9 cellular contexts compared by ENCODE assay signal in the genomic region with DNA sequence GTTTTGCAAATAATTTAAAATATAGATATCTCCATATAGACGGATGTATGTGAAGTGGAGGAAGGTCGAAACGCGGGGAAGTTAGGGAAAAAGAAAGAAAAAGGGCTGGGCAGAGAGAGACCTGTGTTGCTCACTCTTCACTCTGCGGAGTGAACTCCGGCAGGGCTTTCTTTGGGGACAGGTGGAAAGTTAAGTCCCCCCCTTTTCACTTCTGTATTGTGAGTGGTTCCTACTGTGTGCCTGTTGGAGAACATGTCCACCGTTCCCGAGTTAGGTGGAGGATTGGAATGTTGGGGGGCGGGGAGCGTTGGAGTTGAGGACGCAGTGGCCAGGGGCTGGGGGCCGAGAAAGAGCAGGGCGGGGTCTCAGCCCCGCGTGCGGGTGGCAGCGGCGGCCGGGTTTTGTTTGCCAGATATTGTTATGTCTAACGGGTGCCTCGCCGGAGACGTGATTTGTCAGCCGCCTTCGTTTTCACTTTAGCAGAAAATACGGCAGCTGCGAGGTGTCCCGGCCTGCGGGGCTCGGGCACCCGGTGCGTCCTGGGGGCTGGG.
DNase-seq lines count a peak whose midpoint lies in the region; ATAC-seq and TF ChIP-seq lines count a peak whose summit lies in the region.
"Had no signal": no experiment of that assay in that cellular context is flagged by ENCODE, and none has a peak within 500 bp of the region (broad histone marks: within the 10 kb centered on the region; RNA-seq: fewer than 3 reads in every experiment).

No MANE protein-coding gene starts in this region.

- H3K27me3 ChIP-seq in heart left ventricle (peaks cover 10 to 88% (median 56%) of the 10 kb centered on the region in 9 donors), sigmoid colon (peaks cover 30 to 96% (median 63%) of the 10 kb centered on the region in 3 donors)

- peaks cover 19% of the 10 kb centered on the region for H3K4me1 Mint-ChIP-seq in activated CD8-positive, alpha-beta memory T cell treated with anti-CD3 and anti-CD28 coated beads, Interleukin-2, amount 10 ng/mL, durations not matched to agents 7 days and 5 days
- H3K4me1 Mint-ChIP-seq in T-helper 1 cell treated with Interleukin-12 subunit alpha and Interleukin-12 subunit beta and Interleukin-4 antibody, amounts not matched to agents 30 μg/mL and 1 μg/mL, for 36 hours (ENCODE audit: low read depth) = peaks cover 18% of the 10 kb centered on the region

- H3K27ac ChIP-seq in heart left ventricle (peak overlapping the region in 8 of 12 donors; percentile 15 to 76 (median 37)), sigmoid colon (peak overlapping the region; percentile 52 to 70 (median 56))

- H3K4me1 ChIP-seq in heart left ventricle (peaks cover 0 to 57% (median 15%) of the 10 kb centered on the region in 12 donors), sigmoid colon (peaks cover 0 to 40% (median 37%) of the 10 kb centered on the region in 4 donors)

- DNase-seq in activated CD8-positive, alpha-beta memory T cell treated with anti-CD3 and anti-CD28 coated beads, Interleukin-2, amount 10 ng/mL, durations not matched to agents 7 days and 5 days = no peak
- DNase-seq in activated CD8-positive, alpha-beta memory T cell treated with anti-CD3 and anti-CD28 coated beads for 24 hours = no peak
- DNase-seq in heart left ventricle (no peak), sigmoid colon (peak; percentile 55), GM10266 (ENCODE audit: extremely low spot score) (no peak), globus pallidus (ENCODE audit: low spot score) (no peak)

- intact Hi-C loops in heart left ventricle (cut with DNase I) (loop anchor here in 8 of 10 donors (1.0 to 10.0 kb wide), 9 partner anchors 178 to 428 kb away; no protein-coding TSS in a partner anchor), sigmoid colon (cut with DNase I) (loop anchor here (5.0 kb wide), 1 partner anchor 420 kb away; no protein-coding TSS in a partner anchor)

- 0 to 2% (median 1%) methylated on average over 21 to 32 of the region's 32 CpGs for WGBS in heart left ventricle, 4 donors
- WGBS in sigmoid colon, 2 donors = 1% methylated on average over 32 of the region's 32 CpGs

- no peak for ATAC-seq in activated CD8-positive, alpha-beta memory T cell treated with anti-CD3 and anti-CD28 coated beads, Interleukin-2, amount 10 ng/mL, durations not matched to agents 7 days and 5 days
- ATAC-seq in heart left ventricle = no peak
- ATAC-seq in GM21723 (IDR thresholded peaks at IDR 0.05; ENCODE audit: unreplicated experiment) = no peak

- no peaks in the 10 kb centered on the region for H3K36me3 ChIP-seq in heart left ventricle
- no peaks in the 10 kb centered on the region for H3K36me3 ChIP-seq in sigmoid colon

- no peak for TF ChIP-seq CTCF in heart left ventricle (IDR thresholded peaks at IDR 0.05)
- no peak for TF ChIP-seq CTCF in sigmoid colon (IDR thresholded peaks at IDR 0.05)
- no peak for TF ChIP-seq CTCF in GM10266 (IDR thresholded peaks at IDR 0.05; ENCODE audit: control insufficient read depth, insufficient read depth, low read depth, missing control alignments)

- H3K27me3 Mint-ChIP-seq in activated CD8-positive, alpha-beta memory T cell treated with anti-CD3 and anti-CD28 coated beads, Interleukin-2, amount 10 ng/mL, durations not matched to agents 7 days and 5 days = peaks cover 76% of the 10 kb centered on the region
- peaks cover 77% of the 10 kb centered on the region for H3K27me3 Mint-ChIP-seq in T-helper 1 cell treated with Interleukin-12 subunit alpha and Interleukin-12 subunit beta and Interleukin-4 antibody, amounts not matched to agents 30 μg/mL and 1 μg/mL, for 36 hours (ENCODE audit: low read depth)

- CTCF ChIA-PET in activated CD8-positive, alpha-beta memory T cell treated with anti-CD3 and anti-CD28 coated beads, Interleukin-2, amount 10 ng/mL, durations not matched to agents 7 days and 5 days (lab: Charles Lee) = no interaction called here

- peak overlapping the region; percentile 41 to 69 (median 56) for H3K4me3 ChIP-seq in heart left ventricle
- H3K4me3 ChIP-seq in sigmoid colon = peak overlapping the region; percentile 28 to 65 (median 62)

- H3K27ac Mint-ChIP-seq in activated CD8-positive, alpha-beta memory T cell treated with anti-CD3 and anti-CD28 coated beads, Interleukin-2, amount 10 ng/mL, durations not matched to agents 7 days and 5 days = peak overlapping the region; percentile 62
- H3K27ac Mint-ChIP-seq in T-helper 1 cell treated with Interleukin-12 subunit alpha and Interleukin-12 subunit beta and Interleukin-4 antibody, amounts not matched to agents 30 μg/mL and 1 μg/mL, for 36 hours = peak overlapping the region; percentile 83
- H3K27ac Mint-ChIP-seq: activated naive CD4-positive, alpha-beta T cell treated with anti-CD3 and anti-CD28 coated beads, Interleukin-2, amount 50 U/mL, for 72 hours had no signal

- no peak for TF ChIP-seq EP300 in sigmoid colon (IDR thresholded peaks at IDR 0.05)

- peak overlapping the region; percentile 78 for H3K4me3 Mint-ChIP-seq in activated CD8-positive, alpha-beta memory T cell treated with anti-CD3 and anti-CD28 coated beads, Interleukin-2, amount 10 ng/mL, durations not matched to agents 7 days and 5 days
- H3K4me3 Mint-ChIP-seq in T-helper 1 cell treated with Interleukin-12 subunit alpha and Interleukin-12 subunit beta and Interleukin-4 antibody, amounts not matched to agents 30 μg/mL and 1 μg/mL, for 36 hours = peak overlapping the region; percentile 81

- H3K9me3 Mint-ChIP-seq in activated CD8-positive, alpha-beta memory T cell treated with anti-CD3 and anti-CD28 coated beads, Interleukin-2, amount 10 ng/mL, durations not matched to agents 7 days and 5 days (ENCODE audit: low read depth) = no peaks in the 10 kb centered on the region
- H3K9me3 Mint-ChIP-seq in T-helper 1 cell treated with Interleukin-12 subunit alpha and Interleukin-12 subunit beta and Interleukin-4 antibody, amounts not matched to agents 30 μg/mL and 1 μg/mL, for 36 hours = no peaks in the 10 kb centered on the region
- H3K9me3 Mint-ChIP-seq: activated naive CD4-positive, alpha-beta T cell treated with anti-CD3 and anti-CD28 coated beads, Interleukin-2, amount 50 U/mL, for 72 hours had no signal

- TF ChIP-seq POLR2A in heart left ventricle (IDR thresholded peaks at IDR 0.05) (no peak), sigmoid colon (IDR thresholded peaks at IDR 0.05) (no peak)

- H3K9me3 ChIP-seq in heart left ventricle (no peaks in the 10 kb centered on the region), sigmoid colon (no peaks in the 10 kb centered on the region)

- peaks cover 5% of the 10 kb centered on the region for H3K36me3 Mint-ChIP-seq in activated CD8-positive, alpha-beta memory T cell treated with anti-CD3 and anti-CD28 coated beads, Interleukin-2, amount 10 ng/mL, durations not matched to agents 7 days and 5 days
- peaks cover 12% of the 10 kb centered on the region for H3K36me3 Mint-ChIP-seq in T-helper 1 cell treated with Interleukin-12 subunit alpha and Interleukin-12 subunit beta and Interleukin-4 antibody, amounts not matched to agents 30 μg/mL and 1 μg/mL, for 36 hours (ENCODE audit: low read depth)
